ENCODE assay signal across 1 cellular context in the genomic region with DNA sequence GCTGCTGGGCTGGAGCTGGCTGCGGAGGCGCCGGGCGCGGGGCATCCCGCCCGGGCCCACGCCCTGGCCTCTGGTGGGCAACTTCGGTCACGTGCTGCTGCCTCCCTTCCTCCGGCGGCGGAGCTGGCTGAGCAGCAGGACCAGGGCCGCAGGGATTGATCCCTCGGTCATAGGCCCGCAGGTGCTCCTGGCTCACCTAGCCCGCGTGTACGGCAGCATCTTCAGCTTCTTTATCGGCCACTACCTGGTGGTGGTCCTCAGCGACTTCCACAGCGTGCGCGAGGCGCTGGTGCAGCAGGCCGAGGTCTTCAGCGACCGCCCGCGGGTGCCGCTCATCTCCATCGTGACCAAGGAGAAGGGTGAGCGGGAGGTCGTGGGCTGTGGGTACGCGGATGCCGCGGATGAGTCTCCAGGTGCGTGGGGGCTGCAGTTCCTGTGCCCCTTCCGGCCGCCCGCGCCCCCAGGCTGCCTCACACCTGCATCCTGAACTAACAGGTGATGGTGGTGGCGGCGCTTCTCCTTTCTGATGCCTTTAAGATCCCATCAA.
TF ChIP-seq lines count a peak whose summit lies in the region.

No MANE protein-coding gene starts in this region.

TF ChIP-seq in H1, 55 proteins besides CTCF, POLR2A, EP300 and RAD21 (continued from another document):
- TF ChIP-seq, protein P1, sequence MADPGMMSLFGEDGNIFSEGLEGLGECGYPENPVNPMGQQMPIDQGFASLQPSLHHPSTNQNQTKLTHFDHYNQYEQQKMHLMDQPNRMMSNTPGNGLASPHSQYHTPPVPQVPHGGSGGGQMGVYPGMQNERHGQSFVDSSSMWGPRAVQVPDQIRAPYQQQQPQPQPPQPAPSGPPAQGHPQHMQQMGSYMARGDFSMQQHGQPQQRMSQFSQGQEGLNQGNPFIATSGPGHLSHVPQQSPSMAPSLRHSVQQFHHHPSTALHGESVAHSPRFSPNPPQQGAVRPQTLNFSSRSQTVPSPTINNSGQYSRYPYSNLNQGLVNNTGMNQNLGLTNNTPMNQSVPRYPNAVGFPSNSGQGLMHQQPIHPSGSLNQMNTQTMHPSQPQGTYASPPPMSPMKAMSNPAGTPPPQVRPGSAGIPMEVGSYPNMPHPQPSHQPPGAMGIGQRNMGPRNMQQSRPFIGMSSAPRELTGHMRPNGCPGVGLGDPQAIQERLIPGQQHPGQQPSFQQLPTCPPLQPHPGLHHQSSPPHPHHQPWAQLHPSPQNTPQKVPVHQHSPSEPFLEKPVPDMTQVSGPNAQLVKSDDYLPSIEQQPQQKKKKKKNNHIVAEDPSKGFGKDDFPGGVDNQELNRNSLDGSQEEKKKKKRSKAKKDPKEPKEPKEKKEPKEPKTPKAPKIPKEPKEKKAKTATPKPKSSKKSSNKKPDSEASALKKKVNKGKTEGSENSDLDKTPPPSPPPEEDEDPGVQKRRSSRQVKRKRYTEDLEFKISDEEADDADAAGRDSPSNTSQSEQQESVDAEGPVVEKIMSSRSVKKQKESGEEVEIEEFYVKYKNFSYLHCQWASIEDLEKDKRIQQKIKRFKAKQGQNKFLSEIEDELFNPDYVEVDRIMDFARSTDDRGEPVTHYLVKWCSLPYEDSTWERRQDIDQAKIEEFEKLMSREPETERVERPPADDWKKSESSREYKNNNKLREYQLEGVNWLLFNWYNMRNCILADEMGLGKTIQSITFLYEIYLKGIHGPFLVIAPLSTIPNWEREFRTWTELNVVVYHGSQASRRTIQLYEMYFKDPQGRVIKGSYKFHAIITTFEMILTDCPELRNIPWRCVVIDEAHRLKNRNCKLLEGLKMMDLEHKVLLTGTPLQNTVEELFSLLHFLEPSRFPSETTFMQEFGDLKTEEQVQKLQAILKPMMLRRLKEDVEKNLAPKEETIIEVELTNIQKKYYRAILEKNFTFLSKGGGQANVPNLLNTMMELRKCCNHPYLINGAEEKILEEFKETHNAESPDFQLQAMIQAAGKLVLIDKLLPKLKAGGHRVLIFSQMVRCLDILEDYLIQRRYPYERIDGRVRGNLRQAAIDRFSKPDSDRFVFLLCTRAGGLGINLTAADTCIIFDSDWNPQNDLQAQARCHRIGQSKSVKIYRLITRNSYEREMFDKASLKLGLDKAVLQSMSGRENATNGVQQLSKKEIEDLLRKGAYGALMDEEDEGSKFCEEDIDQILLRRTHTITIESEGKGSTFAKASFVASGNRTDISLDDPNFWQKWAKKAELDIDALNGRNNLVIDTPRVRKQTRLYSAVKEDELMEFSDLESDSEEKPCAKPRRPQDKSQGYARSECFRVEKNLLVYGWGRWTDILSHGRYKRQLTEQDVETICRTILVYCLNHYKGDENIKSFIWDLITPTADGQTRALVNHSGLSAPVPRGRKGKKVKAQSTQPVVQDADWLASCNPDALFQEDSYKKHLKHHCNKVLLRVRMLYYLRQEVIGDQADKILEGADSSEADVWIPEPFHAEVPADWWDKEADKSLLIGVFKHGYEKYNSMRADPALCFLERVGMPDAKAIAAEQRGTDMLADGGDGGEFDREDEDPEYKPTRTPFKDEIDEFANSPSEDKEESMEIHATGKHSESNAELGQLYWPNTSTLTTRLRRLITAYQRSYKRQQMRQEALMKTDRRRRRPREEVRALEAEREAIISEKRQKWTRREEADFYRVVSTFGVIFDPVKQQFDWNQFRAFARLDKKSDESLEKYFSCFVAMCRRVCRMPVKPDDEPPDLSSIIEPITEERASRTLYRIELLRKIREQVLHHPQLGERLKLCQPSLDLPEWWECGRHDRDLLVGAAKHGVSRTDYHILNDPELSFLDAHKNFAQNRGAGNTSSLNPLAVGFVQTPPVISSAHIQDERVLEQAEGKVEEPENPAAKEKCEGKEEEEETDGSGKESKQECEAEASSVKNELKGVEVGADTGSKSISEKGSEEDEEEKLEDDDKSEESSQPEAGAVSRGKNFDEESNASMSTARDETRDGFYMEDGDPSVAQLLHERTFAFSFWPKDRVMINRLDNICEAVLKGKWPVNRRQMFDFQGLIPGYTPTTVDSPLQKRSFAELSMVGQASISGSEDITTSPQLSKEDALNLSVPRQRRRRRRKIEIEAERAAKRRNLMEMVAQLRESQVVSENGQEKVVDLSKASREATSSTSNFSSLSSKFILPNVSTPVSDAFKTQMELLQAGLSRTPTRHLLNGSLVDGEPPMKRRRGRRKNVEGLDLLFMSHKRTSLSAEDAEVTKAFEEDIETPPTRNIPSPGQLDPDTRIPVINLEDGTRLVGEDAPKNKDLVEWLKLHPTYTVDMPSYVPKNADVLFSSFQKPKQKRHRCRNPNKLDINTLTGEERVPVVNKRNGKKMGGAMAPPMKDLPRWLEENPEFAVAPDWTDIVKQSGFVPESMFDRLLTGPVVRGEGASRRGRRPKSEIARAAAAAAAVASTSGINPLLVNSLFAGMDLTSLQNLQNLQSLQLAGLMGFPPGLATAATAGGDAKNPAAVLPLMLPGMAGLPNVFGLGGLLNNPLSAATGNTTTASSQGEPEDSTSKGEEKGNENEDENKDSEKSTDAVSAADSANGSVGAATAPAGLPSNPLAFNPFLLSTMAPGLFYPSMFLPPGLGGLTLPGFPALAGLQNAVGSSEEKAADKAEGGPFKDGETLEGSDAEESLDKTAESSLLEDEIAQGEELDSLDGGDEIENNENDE (IDR thresholded peaks at IDR 0.05; ENCODE audit: insufficient replicate concordance, low read length), result no peak
- no peak for TF ChIP-seq TEAD4 (IDR thresholded peaks at IDR 0.05; ENCODE audit: low read depth, low read length)
- no peak for TF ChIP-seq HDAC2 (IDR thresholded peaks at IDR 0.05; ENCODE audit: borderline replicate concordance in 1 of 2, low read depth in 2 of 2, low read length in 2 of 2)
- no peak for TF ChIP-seq RNF2 (IDR thresholded peaks at IDR 0.05; ENCODE audit: borderline replicate concordance, low read depth, low read length, missing control alignments, poor library complexity, severe bottlenecking)
- TF ChIP-seq SIN3A (conservative IDR thresholded peaks at IDR 0.05 in 1 of 2, IDR thresholded peaks at IDR 0.05 in 1 of 2; ENCODE audit: low read depth in 1 of 2, low read length in 2 of 2), result no peak
- no peak for TF ChIP-seq CEBPB (IDR thresholded peaks at IDR 0.05; ENCODE audit: low read depth, low read length)
- TF ChIP-seq FOSL1 (IDR thresholded peaks at IDR 0.05; ENCODE audit: insufficient read depth, low read depth, low read length), result no peak
